Comparison of ENCODE assay signal across 17 cellular contexts in genomic region chr16:57385083-57385482, GRCh38. TPM values are rescaled to one million over a fixed set of nuclear protein-coding genes. Genes with fewer than 3 reads are reported as not detected.
DNase-seq lines count a peak whose midpoint lies in the region; ATAC-seq and TF ChIP-seq lines count a peak whose summit lies in the region.
"Had no signal": no experiment of that assay in that cellular context is flagged by ENCODE, and none has a peak within 500 bp of the region (broad histone marks: within the 10 kb centered on the region; RNA-seq: fewer than 3 reads in every experiment).

No MANE protein-coding gene starts in this region.

- no peak overlapping the region for H3K4me3 ChIP-seq in OCI-LY3 (ENCODE audit: low read length)
- no peak overlapping the region for H3K4me3 ChIP-seq in naive thymus-derived CD4-positive, alpha-beta T cell (ENCODE audit: low read length)
- H3K4me3 ChIP-seq: HAP-1 had no signal

- H3K9me3 ChIP-seq in OCI-LY3 (ENCODE audit: insufficient read depth, low read length) = no peaks in the 10 kb centered on the region
- H3K9me3 ChIP-seq in naive thymus-derived CD4-positive, alpha-beta T cell (ENCODE audit: control insufficient read depth in 2 of 3, low read length in 3 of 3) = no peaks in the 10 kb centered on the region
- H3K9me3 ChIP-seq: HAP-1 had no signal

- H3K9ac ChIP-seq in OCI-LY3 (ENCODE audit: low read length) = peak overlapping the region; percentile 61; the same call in 1 of the 2 replicates

- peaks cover 100% of the 10 kb centered on the region for H3K4me1 ChIP-seq in OCI-LY3 (ENCODE audit: low read length)
- no peaks in the 10 kb centered on the region for H3K4me1 ChIP-seq in naive thymus-derived CD4-positive, alpha-beta T cell (ENCODE audit: control insufficient read depth in 2 of 2, insufficient read depth in 2 of 2, low read length in 2 of 2)
- H3K4me1 ChIP-seq: HAP-1 had no signal

- TF ChIP-seq CTCF in natural killer cell (IDR thresholded peaks at IDR 0.05) (no peak), OCI-LY3 (IDR thresholded peaks at IDR 0.05; ENCODE audit: low read depth, low read length) (no peak)

- intact Hi-C loops in natural killer cell (cut with micrococcal nuclease) = no loop called here
- intact Hi-C loops in naive thymus-derived CD4-positive, alpha-beta T cell (cut with micrococcal nuclease) = no loop called here

- no peak overlapping the region for H3K4me3 Mint-ChIP-seq in natural killer cell treated with Interleukin-12 subunit alpha and Interleukin-12 subunit beta and Interleukin-15 and Interleukin-18, amount 100 ng/mL, for 72 hours
- H3K4me3 Mint-ChIP-seq in natural killer cell (no peak overlapping the region), naive B cell (peak overlapping the region in 5 of 8 donors; percentile 44 to 75 (median 64))
- peak overlapping the region; percentile 14 to 25 for H3K4me3 Mint-ChIP-seq in stimulated activated naive B cell treated with anti-CD40 and anti-IgM and Interleukin-4, amounts not matched to agents 10 μg/mL and 1 μg/mL and 100 μg/mL, for 72 hours
- no peak overlapping the region for H3K4me3 Mint-ChIP-seq in naive thymus-derived CD4-positive, alpha-beta T cell
- no peak overlapping the region for H3K4me3 Mint-ChIP-seq in activated naive CD4-positive, alpha-beta T cell treated with anti-CD3 and anti-CD28 coated beads, Interleukin-2, amount 10 ng/mL, durations not matched to agents 7 days and 5 days
- H3K4me3 Mint-ChIP-seq: CD4-positive, alpha-beta T cell had no signal

- H4K20me1 ChIP-seq in OCI-LY3 (ENCODE audit: insufficient read depth, low read length) = no peaks in the 10 kb centered on the region

- H2AFZ ChIP-seq in OCI-LY3 (ENCODE audit: low read depth, low read length) = no peak overlapping the region

- no peaks in the 10 kb centered on the region for H3K9me3 Mint-ChIP-seq in natural killer cell treated with Interleukin-12 subunit alpha and Interleukin-12 subunit beta and Interleukin-15 and Interleukin-18, amount 100 ng/mL, for 72 hours
- H3K9me3 Mint-ChIP-seq in natural killer cell (no peaks in the 10 kb centered on the region), naive B cell (no peaks in the 10 kb centered on the region)
- H3K9me3 Mint-ChIP-seq in stimulated activated naive B cell treated with anti-CD40 and anti-IgM and Interleukin-4, amounts not matched to agents 10 μg/mL and 1 μg/mL and 100 μg/mL, for 72 hours = peaks cover 0 to 3% of the 10 kb centered on the region in 2 donors
- no peaks in the 10 kb centered on the region for H3K9me3 Mint-ChIP-seq in naive thymus-derived CD4-positive, alpha-beta T cell
- no peaks in the 10 kb centered on the region for H3K9me3 Mint-ChIP-seq in activated naive CD4-positive, alpha-beta T cell treated with anti-CD3 and anti-CD28 coated beads, Interleukin-2, amount 10 ng/mL, durations not matched to agents 7 days and 5 days
- H3K9me3 Mint-ChIP-seq: CD4-positive, alpha-beta T cell had no signal

- peaks cover 6 to 13% of the 10 kb centered on the region in 2 donors for H3K27me3 Mint-ChIP-seq in natural killer cell treated with Interleukin-12 subunit alpha and Interleukin-12 subunit beta and Interleukin-15 and Interleukin-18, amount 100 ng/mL, for 72 hours
- H3K27me3 Mint-ChIP-seq in natural killer cell (ENCODE audit: low read depth in 2 of 2) = no peaks in the 10 kb centered on the region
- peaks cover 7 to 14% (median 12%) of the 10 kb centered on the region in 3 donors for H3K27me3 Mint-ChIP-seq in naive B cell
- no peaks in the 10 kb centered on the region for H3K27me3 Mint-ChIP-seq in stimulated activated naive B cell treated with anti-CD40 and anti-IgM and Interleukin-4, amounts not matched to agents 10 μg/mL and 1 μg/mL and 100 μg/mL, for 72 hours
- no peaks in the 10 kb centered on the region for H3K27me3 Mint-ChIP-seq in naive thymus-derived CD4-positive, alpha-beta T cell
- H3K27me3 Mint-ChIP-seq in activated naive CD4-positive, alpha-beta T cell treated with anti-CD3 and anti-CD28 coated beads, Interleukin-2, amount 10 ng/mL, durations not matched to agents 7 days and 5 days = peaks cover 16% of the 10 kb centered on the region
- H3K27me3 Mint-ChIP-seq: CD4-positive, alpha-beta T cell had no signal

- H3K27me3 ChIP-seq in OCI-LY3 (ENCODE audit: low read depth, low read length) = no peaks in the 10 kb centered on the region
- no peaks in the 10 kb centered on the region for H3K27me3 ChIP-seq in naive thymus-derived CD4-positive, alpha-beta T cell (ENCODE audit: control insufficient read depth in 2 of 2, insufficient read depth in 2 of 2, low read length in 2 of 2)

- POLR2A ChIA-PET in naive thymus-derived CD4-positive, alpha-beta T cell (lab: Charles Lee) = no interaction called here

- CTCF ChIA-PET in naive thymus-derived CD4-positive, alpha-beta T cell (lab: Charles Lee) = no interaction called here
- CTCF ChIA-PET in activated naive CD4-positive, alpha-beta T cell treated with anti-CD3 and anti-CD28 coated beads, Interleukin-2, amount 10 ng/mL, durations not matched to agents 7 days and 5 days (lab: Charles Lee) = no interaction called here

- no peak overlapping the region for H3K4me2 ChIP-seq in OCI-LY3 (ENCODE audit: low read length)

- no peaks in the 10 kb centered on the region for H3K36me3 Mint-ChIP-seq in natural killer cell treated with Interleukin-12 subunit alpha and Interleukin-12 subunit beta and Interleukin-15 and Interleukin-18, amount 100 ng/mL, for 72 hours
- H3K36me3 Mint-ChIP-seq in natural killer cell = no peaks in the 10 kb centered on the region
- no peaks in the 10 kb centered on the region for H3K36me3 Mint-ChIP-seq in naive B cell
- peaks cover 0 to 6% of the 10 kb centered on the region in 2 donors for H3K36me3 Mint-ChIP-seq in stimulated activated naive B cell treated with anti-CD40 and anti-IgM and Interleukin-4, amounts not matched to agents 10 μg/mL and 1 μg/mL and 100 μg/mL, for 72 hours
- H3K36me3 Mint-ChIP-seq in naive thymus-derived CD4-positive, alpha-beta T cell = no peaks in the 10 kb centered on the region
- no peaks in the 10 kb centered on the region for H3K36me3 Mint-ChIP-seq in activated naive CD4-positive, alpha-beta T cell treated with anti-CD3 and anti-CD28 coated beads, Interleukin-2, amount 10 ng/mL, durations not matched to agents 7 days and 5 days

- ATAC-seq in natural killer cell treated with Interleukin-12 subunit alpha and Interleukin-12 subunit beta and Interleukin-15 and Interleukin-18, amount 100 ng/mL, for 72 hours = no peak
- ATAC-seq in natural killer cell (no peak), naive B cell (ENCODE audit: low read depth in 2 of 2) (no peak)
- ATAC-seq in stimulated activated naive B cell treated with anti-CD40 and anti-IgM and Interleukin-4, amounts not matched to agents 10 μg/mL and 1 μg/mL and 100 μg/mL, for 72 hours (replicated peaks) = no peak
- no peak for ATAC-seq in naive thymus-derived CD4-positive, alpha-beta T cell

- H3K27ac ChIP-seq in OCI-LY3 (ENCODE audit: low read length) = peak overlapping the region; percentile 89
- no peak overlapping the region for H3K27ac ChIP-seq in naive thymus-derived CD4-positive, alpha-beta T cell (ENCODE audit: low read depth, low read length)

- H3K4me1 Mint-ChIP-seq in natural killer cell treated with Interleukin-12 subunit alpha and Interleukin-12 subunit beta and Interleukin-15 and Interleukin-18, amount 100 ng/mL, for 72 hours (ENCODE audit: low read depth in 2 of 2) = peaks cover 0 to 9% of the 10 kb centered on the region in 2 donors
- H3K4me1 Mint-ChIP-seq in natural killer cell = no peaks in the 10 kb centered on the region
- H3K4me1 Mint-ChIP-seq in naive B cell = peaks cover 42 to 62% (median 61%) of the 10 kb centered on the region in 3 donors
- H3K4me1 Mint-ChIP-seq in stimulated activated naive B cell treated with anti-CD40 and anti-IgM and Interleukin-4, amounts not matched to agents 10 μg/mL and 1 μg/mL and 100 μg/mL, for 72 hours = peaks cover 64 to 88% of the 10 kb centered on the region in 2 donors
- peaks cover 0 to 9% (median 0%) of the 10 kb centered on the region in 7 donors for H3K4me1 Mint-ChIP-seq in naive thymus-derived CD4-positive, alpha-beta T cell
- H3K4me1 Mint-ChIP-seq in activated naive CD4-positive, alpha-beta T cell treated with anti-CD3 and anti-CD28 coated beads, Interleukin-2, amount 10 ng/mL, durations not matched to agents 7 days and 5 days = no peaks in the 10 kb centered on the region

- H3K27ac Mint-ChIP-seq in natural killer cell treated with Interleukin-12 subunit alpha and Interleukin-12 subunit beta and Interleukin-15 and Interleukin-18, amount 100 ng/mL, for 72 hours = no peak overlapping the region
- H3K27ac Mint-ChIP-seq in natural killer cell (no peak overlapping the region), naive B cell (peak overlapping the region in 3 of 6 donors; percentile 53 to 89 (median 62))
- H3K27ac Mint-ChIP-seq in stimulated activated naive B cell treated with anti-CD40 and anti-IgM and Interleukin-4, amounts not matched to agents 10 μg/mL and 1 μg/mL and 100 μg/mL, for 72 hours = peak overlapping the region; percentile 73
- H3K27ac Mint-ChIP-seq in naive thymus-derived CD4-positive, alpha-beta T cell = no peak overlapping the region
- no peak overlapping the region for H3K27ac Mint-ChIP-seq in activated naive CD4-positive, alpha-beta T cell treated with anti-CD3 and anti-CD28 coated beads, Interleukin-2, amount 10 ng/mL, durations not matched to agents 7 days and 5 days
- H3K27ac Mint-ChIP-seq: CD4-positive, alpha-beta T cell had no signal

- peak; percentile 12 for DNase-seq in natural killer cell treated with Interleukin-12 subunit alpha and Interleukin-12 subunit beta and Interleukin-15 and Interleukin-18, amount 100 ng/mL, for 72 hours (ENCODE audit: low spot score)
- DNase-seq in natural killer cell = no peak
- no peak for DNase-seq in naive B cell
- DNase-seq in stimulated activated naive B cell treated with anti-CD40 and anti-IgM and Interleukin-4, amounts not matched to agents 10 μg/mL and 1 μg/mL and 100 μg/mL, for 72 hours = no peak
- DNase-seq in Kasumi-1 (lab: John Stamatoyannopoulos, UW) = no peak
- DNase-seq in naive thymus-derived CD4-positive, alpha-beta T cell = no peak
- no peak for DNase-seq in activated naive CD4-positive, alpha-beta T cell treated with anti-CD3 and anti-CD28 coated beads, Interleukin-2, amount 10 ng/mL, durations not matched to agents 7 days and 5 days
- DNase-seq: Calu3; CD4-positive, alpha-beta T cell; DMS 273 treated with DMSO at 0.1 percent for 48 hours had no signal

- H3K36me3 ChIP-seq in OCI-LY3 (replicated peaks; ENCODE audit: low read depth, low read length) = no peaks in the 10 kb centered on the region
- H3K36me3 ChIP-seq in naive thymus-derived CD4-positive, alpha-beta T cell (ENCODE audit: control insufficient read depth in 2 of 3, insufficient read depth in 3 of 3, low read length in 3 of 3) = no peaks in the 10 kb centered on the region
- H3K36me3 ChIP-seq: HAP-1 had no signal

- no peaks in the 10 kb centered on the region for H3K79me2 ChIP-seq in OCI-LY3 (ENCODE audit: low read length)

RNA-seq across cellular contexts. Expression of gene CX3CL1, which starts 12.8 kb away (rescaled TPM):
- not detected for total RNA-seq in natural killer cell treated with Interleukin-12 subunit alpha and Interleukin-12 subunit beta and Interleukin-15 and Interleukin-18, amount 100 ng/mL, for 72 hours
- not detected for total RNA-seq in natural killer cell
- polyA plus RNA-seq in naive B cell (ENCODE audit: low read depth in 6 of 6) = not detected
- not detected for total RNA-seq in naive thymus-derived CD4-positive, alpha-beta T cell
- polyA plus RNA-seq in naive thymus-derived CD4-positive, alpha-beta T cell = not detected
- total RNA-seq: CD4-positive, alpha-beta T cell; G401 had no signal

RNA-seq across cellular contexts. Expression of gene CCL17, which starts 19.5 kb away (rescaled TPM):
- 1 to 10 TPM in 1 of 2 donors, not detected in 1; 5.6 TPM for total RNA-seq in natural killer cell treated with Interleukin-12 subunit alpha and Interleukin-12 subunit beta and Interleukin-15 and Interleukin-18, amount 100 ng/mL, for 72 hours
- not detected for total RNA-seq in natural killer cell
- not detected for polyA plus RNA-seq in naive B cell (ENCODE audit: low read depth in 6 of 6)
- under 1 TPM in 1 of 5 experiments, not detected in 4; 0.60 TPM for total RNA-seq in naive thymus-derived CD4-positive, alpha-beta T cell
- not detected for polyA plus RNA-seq in naive thymus-derived CD4-positive, alpha-beta T cell
- total RNA-seq: Calu3; CD4-positive, alpha-beta T cell; G401; H1; HT-29 had no signal
- polyA plus RNA-seq: AG04450, BJ, H1 had no signal

RNA-seq across cellular contexts. Expression of gene CCL22, which starts 26.5 kb away (rescaled TPM):
- 10 to 100 TPM in 1 of 2 donors, not detected in 1; 12.9 TPM for total RNA-seq in natural killer cell treated with Interleukin-12 subunit alpha and Interleukin-12 subunit beta and Interleukin-15 and Interleukin-18, amount 100 ng/mL, for 72 hours
- under 1 TPM in 1 of 3 donors, not detected in 2; 0.14 TPM for total RNA-seq in natural killer cell
- not detected for polyA plus RNA-seq in naive B cell (ENCODE audit: low read depth in 6 of 6)
- total RNA-seq in naive thymus-derived CD4-positive, alpha-beta T cell = 1 to 10 TPM in 1 of 5 experiments, under 1 TPM in 3, not detected in 1; 0.17 to 1.9 (median 0.48) TPM
- not detected for polyA plus RNA-seq in naive thymus-derived CD4-positive, alpha-beta T cell
- total RNA-seq: CD4-positive, alpha-beta T cell; G401; H1; HT-29 had no signal
- polyA plus RNA-seq: AG04450, BJ, H1 had no signal

Comparison
In these comparisons a context has a peak if more than half of its experiments do, and no peak if none do; other contexts are left out.
1. H3K4me3 Mint-ChIP-seq: peak in naive B cell (5 of 8) and stimulated activated naive B cell treated with anti-CD40 and anti-IgM and Interleukin-4, amounts not matched to agents 10 μg/mL and 1 μg/mL and 100 μg/mL, for 72 hours (2 of 2); none in natural killer cell treated with Interleukin-12 subunit alpha and Interleukin-12 subunit beta and Interleukin-15 and Interleukin-18, amount 100 ng/mL, for 72 hours (single experiment), natural killer cell (single experiment), naive thymus-derived CD4-positive, alpha-beta T cell (0 of 10) and activated naive CD4-positive, alpha-beta T cell treated with anti-CD3 and anti-CD28 coated beads, Interleukin-2, amount 10 ng/mL, durations not matched to agents 7 days and 5 days (single experiment).